18 cellular contexts compared by ENCODE assay signal in genomic region chr5:148735301-148735700, GRCh38.
DNase-seq lines count a peak whose midpoint lies in the region; ATAC-seq, FAIRE-seq and TF ChIP-seq lines count a peak whose summit lies in the region.
"Had no signal": no experiment of that assay in that cellular context is flagged by ENCODE, and none has a peak within 500 bp of the region (broad histone marks: within the 10 kb centered on the region; RNA-seq: fewer than 3 reads in every experiment).

No MANE protein-coding gene starts in this region.

- no peaks in the 10 kb centered on the region for H3K36me3 ChIP-seq in fibroblast of lung (ENCODE audit: control insufficient read depth, insufficient read depth, low read length)
- H3K36me3 ChIP-seq: BE2C, MG63, SJSA1 had no signal

- FAIRE-seq in GM19239 (lab: Jason Lieb, UNC), result no peak

- no peaks in the 10 kb centered on the region for H3K9me3 ChIP-seq in fibroblast of lung (ENCODE audit: control insufficient read depth, insufficient read depth, low read depth, low read length)
- H3K9me3 ChIP-seq: BE2C, MG63, SJSA1 had no signal

- H3K4me3 ChIP-seq in fibroblast of lung (replicated peaks in 1 of 4; ENCODE audit: control extremely low read depth in 1 of 4, insufficient read depth in 1 of 4, low read depth in 3 of 4, low read length in 4 of 4), result no peak overlapping the region
- H3K4me3 ChIP-seq: MG63, SJSA1 had no signal

- H3K9ac ChIP-seq in fibroblast of lung (ENCODE audit: insufficient read depth, low read length), result no peak overlapping the region

- H2AFZ ChIP-seq in fibroblast of lung (ENCODE audit: low read length), result no peak overlapping the region

- TF ChIP-seq CTCF in fibroblast of lung (conservative IDR thresholded peaks at IDR 0.05 in 1 of 2, IDR thresholded peaks at IDR 0.05 in 1 of 2; ENCODE audit: low read depth in 1 of 2, low read length in 2 of 2), result no peak

- no peaks in the 10 kb centered on the region for H4K20me1 ChIP-seq in fibroblast of lung (ENCODE audit: control insufficient read depth, extremely low read depth, insufficient read depth, low read length)

- H3K4me1 ChIP-seq in fibroblast of lung (ENCODE audit: control insufficient read depth, extremely low read depth, insufficient read depth, low read length), result peaks cover 4% of the 10 kb centered on the region

- no peak overlapping the region for H3K27ac ChIP-seq in fibroblast of lung (ENCODE audit: insufficient read depth, low read length)
- H3K27ac ChIP-seq: RWPE1, SJSA1 had no signal

- H3K27me3 ChIP-seq in fibroblast of lung (ENCODE audit: control insufficient read depth, insufficient read depth, low read length), result no peaks in the 10 kb centered on the region
- H3K27me3 ChIP-seq: BE2C, MG63, SJSA1 had no signal

- DNase-seq in A172 (ENCODE audit: low spot score) (peak; percentile 19), DMS53 treated with DMSO at 0.1 percent for 48 hours (lab: John Stamatoyannopoulos, UW; ENCODE audit: unreplicated experiment) (peak; percentile 36), NCI-H2029 (lab: John Stamatoyannopoulos, UW) (peak; percentile 53), fibroblast of lung (ENCODE audit: low read depth in 2 of 2) (peak; percentile 17 to 38), GM19239 (ENCODE audit: insufficient read length, low spot score) (no peak)
- no peak for DNase-seq in effector CD4-positive, alpha-beta T cell
- DNase-seq: BE2C; CD8-positive, alpha-beta memory T cell; H7; KBM-7; MG63; NCI-H1105; NCI-H1694 treated with DMSO at 0.1 percent for 48 hours; NCI-H2171; NCI-H524 treated with DMSO at 0.1 percent for 48 hours had no signal

- ATAC-seq in HG03457 (IDR thresholded peaks at IDR 0.05; ENCODE audit: unreplicated experiment), result no peak

- no peak overlapping the region for H3K4me2 ChIP-seq in fibroblast of lung (ENCODE audit: extremely low read depth, insufficient read depth, low read length)

- H3K79me2 ChIP-seq in fibroblast of lung (ENCODE audit: control insufficient read depth, insufficient read depth, low read length), result no peaks in the 10 kb centered on the region

Comparison
In these comparisons a context has a peak if more than half of its experiments do, and no peak if none do; other contexts are left out.
1. DNase-seq: peak in A172 (single experiment), DMS53 treated with DMSO at 0.1 percent for 48 hours (single experiment), NCI-H2029 (single experiment) and fibroblast of lung (2 of 2); none in effector CD4-positive, alpha-beta T cell (single experiment) and GM19239 (single experiment).